ENCODE assay signal across 8 cellular contexts in the genomic region with DNA sequence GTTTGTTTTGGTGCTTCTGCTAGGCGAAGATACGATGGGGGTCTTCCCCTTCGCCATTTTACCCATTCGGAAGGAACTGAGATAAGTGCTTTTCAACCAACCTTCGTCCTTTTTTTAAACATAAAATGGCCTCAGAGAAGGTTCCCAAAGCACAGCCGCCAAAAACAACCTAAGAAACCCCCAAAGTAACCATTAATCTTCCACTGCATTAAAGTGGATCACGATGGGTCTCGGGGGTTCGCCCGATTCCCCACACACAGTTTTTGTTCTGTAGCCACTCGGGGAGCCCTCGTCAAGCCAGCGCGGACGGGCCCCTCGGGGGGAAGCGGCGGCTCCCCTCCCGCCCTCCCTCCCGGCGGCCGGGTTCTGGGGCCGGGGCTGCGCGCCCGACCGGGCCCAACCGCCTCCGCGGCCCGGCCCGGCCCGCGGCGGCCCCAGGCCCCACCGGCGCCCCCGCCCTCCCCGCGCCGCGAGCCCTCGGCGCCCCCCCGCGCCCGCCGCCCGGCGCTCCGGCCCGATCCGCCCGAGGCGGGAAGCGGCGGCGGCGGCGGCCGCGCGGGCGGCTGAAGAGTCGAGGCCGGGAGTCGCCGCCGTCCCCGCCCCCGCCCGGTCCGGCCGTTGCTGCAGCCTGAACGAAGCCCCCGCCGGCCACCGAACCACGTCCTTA. TPM values are rescaled to one million over a fixed set of nuclear protein-coding genes. Genes with fewer than 3 reads are reported as not detected.
DNase-seq lines count a peak whose midpoint lies in the region; ATAC-seq and TF ChIP-seq lines count a peak whose summit lies in the region.

No MANE protein-coding gene starts in this region.

- H3K27ac ChIP-seq in AG04450 (ENCODE audit: low read depth, low read length) (peak overlapping the region; percentile 85), gastroesophageal sphincter (peak overlapping the region; percentile 96 to 98 (median 98)), neutrophil (peak overlapping the region; percentile 95)

- H3K27me3 ChIP-seq in AG04450 (ENCODE audit: control insufficient read depth, insufficient read depth, low read length) (no peaks in the 10 kb centered on the region), gastroesophageal sphincter (no peaks in the 10 kb centered on the region), neutrophil (no peaks in the 10 kb centered on the region)

- CTCF ChIA-PET in AG04450 (lab: Charles Lee), result interaction anchor here (0.6 to 0.7 kb wide), 2 partner anchors 245 kb away, joined by 3 to 5 read pairs; no protein-coding TSS in a partner anchor

- ATAC-seq in GM19455 (IDR thresholded peaks at IDR 0.05; ENCODE audit: unreplicated experiment), result peak; percentile 2
- no peak for ATAC-seq in gastroesophageal sphincter
- no peak for ATAC-seq in HG02981 (IDR thresholded peaks at IDR 0.05; ENCODE audit: unreplicated experiment)

- DNase-seq in AG04450 (ENCODE audit: low read depth, low spot score) (no peak), OCI-M1 (lab: John Stamatoyannopoulos, UW) (peak; percentile 70), activated gamma-delta T cell (lab: John Stamatoyannopoulos, UW) (peak; percentile 44), hippocampal formation (lab: John Stamatoyannopoulos, UW) (no peak)

- POLR2A ChIA-PET in AG04450 (lab: Yijun Ruan, JAX), result interaction anchor here (0.6 to 1.6 kb wide), 15 partner anchors 18 to 1795 kb away, joined by 3 to 16 read pairs (median 4); no protein-coding TSS in a partner anchor

- no peak for TF ChIP-seq EP300 in gastroesophageal sphincter (IDR thresholded peaks at IDR 0.05)

- TF ChIP-seq POLR2A in gastroesophageal sphincter (IDR thresholded peaks at IDR 0.05), result no peak

- H3K36me3 ChIP-seq in gastroesophageal sphincter (peaks cover 0 to 12% of the 10 kb centered on the region in 2 donors), neutrophil (peaks cover 15% of the 10 kb centered on the region)

- H3K4me3 ChIP-seq in AG04450 (ENCODE audit: low read depth, low read length) (peak overlapping the region; percentile 84), gastroesophageal sphincter (peak overlapping the region; percentile 80 to 99), neutrophil (ENCODE audit: low read depth in 1 of 2, low read length in 1 of 2) (peak overlapping the region; percentile 82 to 99)

- no peak for TF ChIP-seq CTCF in AG04450 (IDR thresholded peaks at IDR 0.05; ENCODE audit: low read depth, low read length)
- no peak for TF ChIP-seq CTCF in gastroesophageal sphincter (IDR thresholded peaks at IDR 0.05)
- no peak for TF ChIP-seq CTCF in neutrophil (IDR thresholded peaks at IDR 0.05)

- H3K4me1 ChIP-seq in gastroesophageal sphincter, result peaks cover 0 to 40% (median 9%) of the 10 kb centered on the region in 3 donors
- H3K4me1 ChIP-seq in neutrophil (ENCODE audit: control insufficient read depth in 1 of 2, insufficient read depth in 1 of 2, low read depth in 1 of 2, low read length in 1 of 2), result peaks cover 27 to 35% of the 10 kb centered on the region in 2 experiments

- H3K9me3 ChIP-seq in AG04450 (ENCODE audit: control insufficient read depth, insufficient read depth, low read length), result no peaks in the 10 kb centered on the region
- H3K9me3 ChIP-seq in gastroesophageal sphincter, result no peaks in the 10 kb centered on the region
- H3K9me3 ChIP-seq in neutrophil, result no peaks in the 10 kb centered on the region

- WGBS in gastroesophageal sphincter (ENCODE audit: low coverage in 1 of 2), 2 donors, result 0% methylated on average over 4 to 6 of the region's 79 CpGs

RNA-seq across cellular contexts. Expression of gene GTF2A1, which starts 0.8 kb away (rescaled TPM):
- polyA plus RNA-seq in AG04450 (2011; rRNA removed), result 22.9 and 24.5 TPM in 2 replicates
- polyA minus RNA-seq in AG04450 (2011; rRNA and poly(A)+ RNA removed), result 50.0 and 52.5 TPM in 2 replicates
- total RNA-seq in gastroesophageal sphincter, result 10 to 100 TPM; 28.0 to 40.0 (median 30.5) TPM

Comparison
In these comparisons a context has a peak if more than half of its experiments do, and no peak if none do; other contexts are left out.
1. DNase-seq: peak in OCI-M1 (single experiment) and activated gamma-delta T cell (single experiment); none in AG04450 (single experiment) and hippocampal formation (0 of 2).
2. Peak in every context shown above with its lines, with median percentiles within 50 percentile points of each other: H3K27ac ChIP-seq and H3K4me3 ChIP-seq.